In the genomic region with DNA sequence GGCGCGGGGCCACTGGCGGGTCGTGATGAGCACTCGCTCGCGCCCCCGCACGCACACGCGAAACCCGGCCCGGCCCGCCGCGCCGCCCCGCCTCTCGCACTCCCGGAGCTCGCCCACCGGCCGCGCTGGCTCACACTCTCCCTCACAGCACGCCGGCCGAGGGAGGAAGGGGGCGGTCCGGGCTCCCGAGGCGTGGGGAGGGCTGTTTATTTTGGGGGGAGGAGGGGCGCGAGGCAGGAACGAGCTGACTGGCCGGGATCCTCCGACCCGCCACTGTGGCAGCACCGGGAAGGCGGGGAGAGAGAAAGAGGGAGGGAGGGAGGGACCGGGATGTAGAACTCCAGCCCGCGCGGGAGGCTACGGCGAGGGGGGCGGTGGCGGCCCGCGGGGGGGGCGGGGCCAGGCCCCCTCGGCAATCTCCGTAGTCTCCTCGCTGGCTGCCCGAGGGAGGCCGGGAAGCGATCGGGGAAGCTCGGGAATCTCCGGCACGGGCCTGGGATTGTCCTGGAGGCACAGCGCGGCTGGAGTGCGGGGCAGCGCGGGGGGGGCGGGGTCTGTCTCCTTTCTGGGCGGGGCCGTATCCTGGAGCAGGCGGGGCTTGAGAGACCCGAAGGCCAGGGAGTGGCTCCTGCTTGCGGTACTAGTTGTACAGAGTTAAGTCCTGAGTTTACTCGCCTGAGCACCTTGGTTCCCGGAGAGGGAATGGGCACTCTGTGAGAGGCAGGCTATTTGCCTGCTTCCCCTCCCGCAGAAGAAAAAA, we compare ENCODE assay signal across 8 cellular contexts. TPM values are rescaled to one million over a fixed set of nuclear protein-coding genes. Genes with fewer than 3 reads are reported as not detected.
A peak's percentile ranks its signal among the peaks of the same experiment; 100 is the strongest.
DNase-seq lines count a peak whose midpoint lies in the region; ATAC-seq, FAIRE-seq and TF ChIP-seq lines count a peak whose summit lies in the region.

A gene with protein sequence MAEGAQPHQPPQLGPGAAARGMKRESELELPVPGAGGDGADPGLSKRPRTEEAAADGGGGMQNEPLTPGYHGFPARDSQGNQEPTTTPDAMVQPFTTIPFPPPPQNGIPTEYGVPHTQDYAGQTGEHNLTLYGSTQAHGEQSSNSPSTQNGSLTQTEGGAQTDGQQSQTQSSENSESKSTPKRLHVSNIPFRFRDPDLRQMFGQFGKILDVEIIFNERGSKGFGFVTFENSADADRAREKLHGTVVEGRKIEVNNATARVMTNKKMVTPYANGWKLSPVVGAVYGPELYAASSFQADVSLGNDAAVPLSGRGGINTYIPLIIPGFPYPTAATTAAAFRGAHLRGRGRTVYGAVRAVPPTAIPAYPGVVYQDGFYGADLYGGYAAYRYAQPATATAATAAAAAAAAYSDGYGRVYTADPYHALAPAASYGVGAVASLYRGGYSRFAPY (minus strand): TSS at position 179 of the 760 bp plus-strand sequence. CDS start 399 bp downstream, outside the sequence.

- peaks cover 16% of the 10 kb centered on the region in 2 donors for H3K4me1 Mint-ChIP-seq in natural killer cell
- peaks cover 18% of the 10 kb centered on the region for H3K4me1 Mint-ChIP-seq in stimulated activated effector memory CD8-positive, alpha-beta T cell treated with anti-CD3 and anti-CD28 coated beads, Interleukin-12 subunit alpha, Interleukin-12 subunit beta, amount 100 ng/mL, for 72 hours

- ATAC-seq in natural killer cell: peak; percentile 74 to 85 (median 80)
- ATAC-seq in stimulated activated effector memory CD8-positive, alpha-beta T cell treated with anti-CD3 and anti-CD28 coated beads, Interleukin-12 subunit alpha, Interleukin-12 subunit beta, amount 100 ng/mL, for 72 hours: peak; percentile 91
- ATAC-seq in GM19324 (IDR thresholded peaks at IDR 0.05; ENCODE audit: low FRiP score, unreplicated experiment): no peak

- no peaks in the 10 kb centered on the region for H3K27me3 ChIP-seq in MG63

- DNase-seq in MG63 (peak; percentile 97), SHP77 (lab: John Stamatoyannopoulos, UW) (peak; percentile 97 to 98), fibroblast of the aortic adventitia (ENCODE audit: low read depth) (peak; percentile 93), natural killer cell (peak; percentile 45)
- peak; percentile 55 for DNase-seq in activated gamma-delta T cell treated with anti-CD3 and anti-CD28 coated beads, Interleukin-2, amount 50 U/mL, for 16 hours (ENCODE audit: low read depth)
- DNase-seq in stimulated activated effector memory CD8-positive, alpha-beta T cell treated with anti-CD3 and anti-CD28 coated beads, Interleukin-12 subunit alpha, Interleukin-12 subunit beta, amount 100 ng/mL, for 72 hours (ENCODE audit: low spot score in 2 of 2): peak; percentile 60 to 81

- TF ChIP-seq CTCF in fibroblast of the aortic adventitia (IDR thresholded peaks at IDR 0.05; ENCODE audit: insufficient read depth, low read length) (no peak), natural killer cell (IDR thresholded peaks at IDR 0.05) (no peak)

- peak within 1 kb of the TSS in 1 of 2 donors; percentile 65 for H3K27ac Mint-ChIP-seq in natural killer cell
- no peak within 1 kb of the TSS for H3K27ac Mint-ChIP-seq in stimulated activated effector memory CD8-positive, alpha-beta T cell treated with anti-CD3 and anti-CD28 coated beads, Interleukin-12 subunit alpha, Interleukin-12 subunit beta, amount 100 ng/mL, for 72 hours

- peak within 1 kb of the TSS; percentile 87 for H3K4me3 Mint-ChIP-seq in natural killer cell
- peak within 1 kb of the TSS; percentile 72 for H3K4me3 Mint-ChIP-seq in stimulated activated effector memory CD8-positive, alpha-beta T cell treated with anti-CD3 and anti-CD28 coated beads, Interleukin-12 subunit alpha, Interleukin-12 subunit beta, amount 100 ng/mL, for 72 hours

- H3K36me3 ChIP-seq in MG63: peaks cover 19% of the 10 kb centered on the region

- intact Hi-C loops in natural killer cell (cut with micrococcal nuclease): no loop called here

- no peaks in the 10 kb centered on the region for H3K9me3 ChIP-seq in MG63

- H3K4me3 ChIP-seq in MG63 (peak within 1 kb of the TSS; percentile 68), fibroblast of the aortic adventitia (ENCODE audit: low read depth, low read length) (peak within 1 kb of the TSS; percentile 87)

- no peaks in the 10 kb centered on the region for H3K36me3 Mint-ChIP-seq in natural killer cell
- H3K36me3 Mint-ChIP-seq in stimulated activated effector memory CD8-positive, alpha-beta T cell treated with anti-CD3 and anti-CD28 coated beads, Interleukin-12 subunit alpha, Interleukin-12 subunit beta, amount 100 ng/mL, for 72 hours: no peaks in the 10 kb centered on the region

- peak; percentile 74 for FAIRE-seq in G401.6 (lab: Jason Lieb, UNC)

- peaks cover 19 to 22% of the 10 kb centered on the region in 2 donors for H3K27me3 Mint-ChIP-seq in natural killer cell (ENCODE audit: low read depth in 2 of 2)

- H3K9me3 Mint-ChIP-seq in natural killer cell: no peaks in the 10 kb centered on the region
- H3K9me3 Mint-ChIP-seq in stimulated activated effector memory CD8-positive, alpha-beta T cell treated with anti-CD3 and anti-CD28 coated beads, Interleukin-12 subunit alpha, Interleukin-12 subunit beta, amount 100 ng/mL, for 72 hours: no peaks in the 10 kb centered on the region

RNA-seq across cellular contexts. Expression of the gene that starts here (rescaled TPM):
- 64.2 and 65.6 TPM in 2 replicates for total RNA-seq in MG63 (2014; rRNA removed; shearing (Covaris generic); ENCODE audit: low replicate concordance)
- total RNA-seq in fibroblast of the aortic adventitia (ENCODE audit: low replicate concordance) (85.8 and 187 TPM in 2 replicates), natural killer cell (1 to 10 TPM; 1.0 to 4.7 (median 3.0) TPM)

Comparison
In these comparisons a context has a peak if more than half of its experiments do, and no peak if none do; other contexts are left out.
1. RNA of the gene that starts here (total RNA-seq): 85.8 to 187 TPM in fibroblast of the aortic adventitia and 64.2 to 65.6 TPM in MG63; 1.0 to 4.7 TPM in natural killer cell; every median in the first group is over 10 times any median in the second.
2. DNase-seq: peak in every context shown above with its lines; median percentile 98 in SHP77; 97 in MG63; 93 in fibroblast of the aortic adventitia; 70 in stimulated activated effector memory CD8-positive, alpha-beta T cell treated with anti-CD3 and anti-CD28 coated beads, Interleukin-12 subunit alpha, Interleukin-12 subunit beta, amount 100 ng/mL, for 72 hours; 55 in activated gamma-delta T cell treated with anti-CD3 and anti-CD28 coated beads, Interleukin-2, amount 50 U/mL, for 16 hours; 45 in natural killer cell.